Comparison of ENCODE assay signal across 16 cellular contexts in the genomic region with DNA sequence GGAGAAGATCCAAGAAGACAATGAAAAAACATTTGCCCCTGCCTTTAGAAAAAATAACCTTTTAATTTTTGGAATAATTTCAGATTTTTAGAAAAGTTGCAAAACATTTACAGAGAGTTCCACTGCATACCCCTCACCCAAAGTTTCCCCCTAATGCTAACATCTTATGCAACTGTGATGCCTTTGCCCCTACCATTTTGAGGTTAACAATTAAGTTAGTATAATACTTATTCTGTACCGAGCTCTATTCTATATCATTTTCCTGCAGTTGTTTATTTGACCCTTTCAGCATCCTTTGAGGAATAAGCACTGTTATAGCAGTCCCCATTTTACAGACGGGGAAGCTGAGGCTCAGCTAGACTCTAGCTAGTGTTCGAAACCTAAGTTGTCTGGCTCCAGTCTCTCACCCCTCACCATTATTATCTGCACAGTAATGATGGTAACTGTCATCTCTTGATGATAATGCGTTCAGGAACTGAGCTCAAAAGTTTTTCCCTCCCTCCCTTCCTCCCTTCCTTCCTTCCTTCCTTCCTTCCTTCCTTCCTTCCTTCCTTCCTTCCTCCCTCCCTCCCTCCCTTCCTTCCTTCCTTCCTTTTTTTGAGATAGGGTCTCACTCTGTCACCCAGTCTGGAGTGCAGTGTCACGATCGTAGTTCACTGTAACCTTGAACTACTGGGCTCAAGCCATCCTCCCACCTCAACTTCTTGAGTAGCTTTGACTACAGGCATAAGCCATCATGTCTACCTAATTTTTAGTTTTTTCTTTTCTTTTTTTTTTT.
"Had no signal": no experiment of that assay in that cellular context is flagged by ENCODE, and none has a peak within 500 bp of the region (broad histone marks: within the 10 kb centered on the region; RNA-seq: fewer than 3 reads in every experiment).

No MANE protein-coding gene starts in this region.

- H3K27ac Mint-ChIP-seq: neural progenitor cell had no signal

- H3K9me3 Mint-ChIP-seq: neural progenitor cell, WTC11 had no signal

- DNase-seq: activated CD4-positive, alpha-beta T cell treated with anti-CD3 and anti-CD28 coated beads, Interleukin-2, amount 50 U/mL, for 1 hour; activated effector memory CD4-positive, alpha-beta T cell treated with Interleukin-2 at 50 U/mL for 16 hours; aorta; glutamatergic neuron; immature natural killer cell; left colon; retina; T-helper 1 cell; tibial artery had no signal

- H3K36me3 Mint-ChIP-seq: neural progenitor cell, WTC11 had no signal

- H3K9me3 ChIP-seq: breast epithelium, esophagus muscularis mucosa, tibial artery, vagina had no signal

- H3K27ac ChIP-seq: breast epithelium, esophagus muscularis mucosa, neural progenitor cell, skin epidermis, tibial artery, vagina had no signal

- ATAC-seq: left colon had no signal

- H3K27me3 ChIP-seq: breast epithelium, dorsolateral prefrontal cortex, esophagus muscularis mucosa, neural progenitor cell, tibial artery, vagina had no signal

- H3K36me3 ChIP-seq: breast epithelium, esophagus muscularis mucosa, neural progenitor cell, tibial artery, vagina had no signal

- H3K4me3 Mint-ChIP-seq: neural progenitor cell, WTC11 had no signal

- H3K4me1 ChIP-seq: breast epithelium had no signal

- H3K4me3 ChIP-seq: breast epithelium, esophagus muscularis mucosa, neural progenitor cell, skin epidermis, tibial artery, vagina had no signal
